ENCODE assay signal across 8 cellular contexts in the genomic region with DNA sequence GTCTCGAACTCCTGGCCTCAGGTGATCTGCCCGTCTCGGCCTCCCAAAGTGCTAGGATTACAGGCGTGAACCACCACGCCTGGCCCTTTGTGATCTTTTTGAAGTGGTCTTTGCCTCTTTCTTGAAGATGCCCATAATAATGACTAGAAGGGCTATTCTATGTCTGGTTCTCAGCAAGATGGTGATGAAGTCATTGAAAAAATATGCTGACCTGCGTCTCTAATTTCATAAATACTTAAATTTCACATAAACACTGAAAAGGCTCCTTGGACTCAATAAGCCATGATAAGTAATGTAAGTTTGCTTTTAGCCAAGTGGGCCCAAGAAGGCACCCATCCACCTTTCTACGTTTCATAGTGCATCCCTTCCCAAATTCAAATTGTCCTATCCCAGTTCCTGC. TPM values are rescaled to one million over a fixed set of nuclear protein-coding genes. Genes with fewer than 3 reads are reported as not detected.
DNase-seq lines count a peak whose midpoint lies in the region; ATAC-seq and TF ChIP-seq lines count a peak whose summit lies in the region.

No MANE protein-coding gene starts in this region.

- peaks cover 36% of the 10 kb centered on the region for H3K4me1 Mint-ChIP-seq in brain

- no peaks in the 10 kb centered on the region for H3K27me3 ChIP-seq in ACC112 (ENCODE audit: insufficient read depth, low read length)
- no peaks in the 10 kb centered on the region for H3K27me3 ChIP-seq in HUES64 (ENCODE audit: insufficient read depth, low read length)
- H3K27me3 ChIP-seq in mucosa of stomach (ENCODE audit: control insufficient read depth, insufficient read depth, low read length), result no peaks in the 10 kb centered on the region

- DNase-seq in mesenteric fat pad (ENCODE audit: low spot score) (no peak), DMS 273 (lab: John Stamatoyannopoulos, UW; ENCODE audit: unreplicated experiment) (no peak), COLO668 (lab: John Stamatoyannopoulos, UW; ENCODE audit: unreplicated experiment) (no peak)

- ATAC-seq in HG03520 (IDR thresholded peaks at IDR 0.05; ENCODE audit: unreplicated experiment), result no peak

- H3K4me1 ChIP-seq in ACC112 (ENCODE audit: control insufficient read depth, insufficient read depth, low read length, unreplicated experiment) (peaks cover 27% of the 10 kb centered on the region), HUES64 (ENCODE audit: insufficient read depth, low read length) (peaks cover 26% of the 10 kb centered on the region), mucosa of stomach (ENCODE audit: control insufficient read depth, insufficient read depth, low read length) (peaks cover 16% of the 10 kb centered on the region)

- H3K27ac ChIP-seq in ACC112 (ENCODE audit: low read depth, low read length) (peak overlapping the region; percentile 98), HUES64 (ENCODE audit: low read depth, low read length) (no peak overlapping the region)

- H3K9ac ChIP-seq in HUES64 (ENCODE audit: low read depth, low read length) (no peak overlapping the region; the same call in 1 of the 2 replicates), mucosa of stomach (ENCODE audit: low read length) (peak overlapping the region; percentile 71)

- H3K36me3 ChIP-seq in ACC112 (ENCODE audit: insufficient read depth, low read length), result no peaks in the 10 kb centered on the region
- H3K36me3 ChIP-seq in HUES64 (ENCODE audit: insufficient read depth, low read length), result no peaks in the 10 kb centered on the region
- no peaks in the 10 kb centered on the region for H3K36me3 ChIP-seq in mucosa of stomach (ENCODE audit: control insufficient read depth, insufficient read depth, low read length)

- no peak overlapping the region for H2AFZ ChIP-seq in ACC112 (ENCODE audit: low read length, unreplicated experiment)

- TF ChIP-seq CTCF in brain (conservative IDR thresholded peaks at IDR 0.05), result no peak

- H3K79me2 ChIP-seq in ACC112 (ENCODE audit: control insufficient read depth, insufficient read depth, low read length, unreplicated experiment), result peaks cover 35% of the 10 kb centered on the region

- H3K27me3 Mint-ChIP-seq in brain, result peaks cover 13% of the 10 kb centered on the region

- H3K36me3 Mint-ChIP-seq in brain, result peaks cover 1% of the 10 kb centered on the region

- peaks cover 0 to 4% (median 0%) of the 10 kb centered on the region in 5 experiments for H3K9me3 Mint-ChIP-seq in brain

- peak overlapping the region; percentile 95 to 96 (median 96) for H3K4me3 Mint-ChIP-seq in brain

- 95% methylated on average over 6 of the region's 7 CpGs for WGBS in HUES64

- H3K9me3 ChIP-seq in HUES64 (ENCODE audit: insufficient read depth, low read depth, low read length) (no peaks in the 10 kb centered on the region), mucosa of stomach (ENCODE audit: control insufficient read depth, low read length) (no peaks in the 10 kb centered on the region)

- H3K27ac Mint-ChIP-seq in brain, result peak overlapping the region; percentile 93 to 99 (median 99)

- H3K4me3 ChIP-seq in ACC112 (ENCODE audit: low read depth, low read length) (peak overlapping the region; percentile 97), HUES64 (ENCODE audit: low read length) (peak overlapping the region; percentile 95), mucosa of stomach (ENCODE audit: low read length) (no peak overlapping the region)

RNA-seq across cellular contexts. Expression of a gene that starts 0.8 kb away (rescaled TPM):
- polyA plus RNA-seq in HUES64 (2013, experiment 1 of 2), result 81.0 TPM
- 78.5 TPM for polyA plus RNA-seq in HUES64 (2013, experiment 2 of 2)
- 11.0 TPM for polyA plus RNA-seq in brain (ENCODE audit: insufficient read depth, low read depth, low replicate concordance)
- total RNA-seq in mesenteric fat pad, result 32.1 TPM

RNA-seq across cellular contexts. Expression of a gene that starts 46.7 kb away (rescaled TPM):
- polyA plus RNA-seq in HUES64 (2013, experiment 1 of 2), result 29.1 TPM
- 32.4 TPM for polyA plus RNA-seq in HUES64 (2013, experiment 2 of 2)
- 8.7 TPM for polyA plus RNA-seq in brain (ENCODE audit: insufficient read depth, low read depth, low replicate concordance)
- 10.0 TPM for total RNA-seq in mesenteric fat pad
